In the genomic region with DNA sequence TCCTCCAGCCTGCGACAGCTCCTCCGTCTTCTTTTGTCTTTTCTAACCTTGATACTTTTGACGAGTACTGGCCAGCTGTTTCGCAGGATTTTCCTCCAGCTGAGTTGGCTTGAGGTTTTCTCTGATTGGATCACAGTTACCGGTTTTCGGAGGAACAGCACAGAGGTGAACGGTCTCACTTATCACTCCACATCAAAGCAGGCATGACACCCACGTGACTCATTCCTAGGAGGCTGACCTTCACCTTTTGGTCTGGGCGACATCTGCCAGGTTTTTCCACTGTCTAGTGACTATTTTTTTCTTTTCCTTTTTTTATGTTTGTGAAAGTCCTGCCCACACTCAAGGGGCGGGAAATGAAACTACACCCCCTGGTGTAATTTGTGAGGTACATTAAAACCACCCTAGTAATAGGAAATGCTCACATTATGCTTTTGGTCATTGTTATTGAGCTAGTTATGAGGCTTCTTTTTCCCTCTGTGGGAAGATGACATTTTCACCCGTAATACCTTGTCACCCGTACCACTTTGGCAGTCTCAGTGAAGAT, we compare ENCODE assay signal across 11 cellular contexts.
DNase-seq lines count a peak whose midpoint lies in the region; ATAC-seq, FAIRE-seq and TF ChIP-seq lines count a peak whose summit lies in the region.
"Had no signal": no experiment of that assay in that cellular context is flagged by ENCODE, and none has a peak within 500 bp of the region (broad histone marks: within the 10 kb centered on the region; RNA-seq: fewer than 3 reads in every experiment).

No MANE protein-coding gene starts in this region.

- H3F3A ChIP-seq in GM23338 (replicated peaks; ENCODE audit: low read depth) = no peaks in the 10 kb centered on the region

- H3K27ac ChIP-seq in GM23338 (ENCODE audit: low read depth) (no peak overlapping the region), endothelial cell of umbilical vein (ENCODE audit: insufficient read depth, low read depth, low read length) (no peak overlapping the region), tibial artery (no peak overlapping the region), brain microvascular endothelial cell (no peak overlapping the region)
- H3K27ac ChIP-seq: foreskin keratinocyte, prostate gland, WERI-Rb-1 had no signal

- H3K27ac Mint-ChIP-seq in GM23338 = no peak overlapping the region

- in situ Hi-C loops in brain microvascular endothelial cell (cut with HindIII; ENCODE audit: low pct_ligation_motif_present, low sequenced_read_pairs) = no loop called here

- no peaks in the 10 kb centered on the region for H3K36me3 Mint-ChIP-seq in GM23338 (ENCODE audit: low read depth)

- H3K4me3 ChIP-seq in GM23338 = no peak overlapping the region
- no peak overlapping the region for H3K4me3 ChIP-seq in endothelial cell of umbilical vein (replicated peaks in 1 of 3; ENCODE audit: insufficient read depth in 1 of 3, low read depth in 1 of 3, low read length in 3 of 3)
- H3K4me3 ChIP-seq in tibial artery = no peak overlapping the region
- H3K4me3 ChIP-seq in brain microvascular endothelial cell (ENCODE audit: low read depth, low read length) = no peak overlapping the region
- H3K4me3 ChIP-seq: prostate gland had no signal

- no peaks in the 10 kb centered on the region for H3K9me2 ChIP-seq in GM23338 (ENCODE audit: insufficient read depth)

- BruUV-seq in endothelial cell of umbilical vein (replicated peaks; lab: Mats Ljungman, UMichigan) = no TSS peak

- no peak for TF ChIP-seq POLR2A in endothelial cell of umbilical vein (IDR thresholded peaks at IDR 0.05; ENCODE audit: low read depth, low read length)

- POLR2A ChIA-PET in endothelial cell of umbilical vein (lab: Charles Lee) = no interaction called here

- no peak overlapping the region for H3K9ac ChIP-seq in endothelial cell of umbilical vein (replicated peaks; ENCODE audit: extremely low read depth, insufficient read depth, low read length)

- H3K4me3 Mint-ChIP-seq in GM23338 = no peak overlapping the region

- H3K79me2 ChIP-seq in GM23338 (replicated peaks; ENCODE audit: insufficient read depth) (no peaks in the 10 kb centered on the region), endothelial cell of umbilical vein (ENCODE audit: control insufficient read depth, insufficient read depth, low read length) (no peaks in the 10 kb centered on the region)

- no peaks in the 10 kb centered on the region for H3K9me3 Mint-ChIP-seq in GM23338

- H4K20me1 ChIP-seq in GM23338 (replicated peaks; ENCODE audit: insufficient read depth) (no peaks in the 10 kb centered on the region), endothelial cell of umbilical vein (replicated peaks; ENCODE audit: control insufficient read depth, extremely low read depth, insufficient read depth, low read length) (no peaks in the 10 kb centered on the region)

- H3K9me3 ChIP-seq in endothelial cell of umbilical vein (replicated peaks; ENCODE audit: control insufficient read depth, insufficient read depth, low read length) = no peaks in the 10 kb centered on the region
- H3K9me3 ChIP-seq in tibial artery = no peaks in the 10 kb centered on the region
- H3K9me3 ChIP-seq: prostate gland had no signal

- no peaks in the 10 kb centered on the region for H3K9me1 ChIP-seq in endothelial cell of umbilical vein (replicated peaks; ENCODE audit: control insufficient read depth, extremely low read depth, insufficient read depth, low read length)

- H3K4me1 Mint-ChIP-seq in GM23338 = peaks cover 16% of the 10 kb centered on the region

- H3K4me1 ChIP-seq in GM23338 (ENCODE audit: insufficient read depth) (no peaks in the 10 kb centered on the region), endothelial cell of umbilical vein (ENCODE audit: control insufficient read depth, extremely low read depth, insufficient read depth, low read length) (no peaks in the 10 kb centered on the region), tibial artery (peaks cover 0 to 16% (median 11%) of the 10 kb centered on the region in 4 donors)
- H3K4me1 ChIP-seq: foreskin keratinocyte had no signal

- H3K36me3 ChIP-seq in GM23338 (ENCODE audit: insufficient read depth) (no peaks in the 10 kb centered on the region), endothelial cell of umbilical vein (ENCODE audit: control insufficient read depth in 2 of 2, extremely low read depth in 1 of 2, insufficient read depth in 2 of 2, low read length in 2 of 2) (no peaks in the 10 kb centered on the region), tibial artery (no peaks in the 10 kb centered on the region), brain microvascular endothelial cell (replicated peaks) (no peaks in the 10 kb centered on the region)
- H3K36me3 ChIP-seq: prostate gland, WERI-Rb-1 had no signal

- TF ChIP-seq CTCF in GM23338 (conservative IDR thresholded peaks at IDR 0.05; ENCODE audit: low read depth in 2 of 2) = peak; percentile 28 to 34; a peak in 3 of 4 replicates
- no peak for TF ChIP-seq CTCF in endothelial cell of umbilical vein (IDR thresholded peaks at IDR 0.05; ENCODE audit: extremely low read depth in 1 of 2, insufficient read depth in 1 of 2, low read depth in 1 of 2, low read length in 2 of 2)
- TF ChIP-seq CTCF in tibial artery (IDR thresholded peaks at IDR 0.05) = no peak
- no peak for TF ChIP-seq CTCF in brain microvascular endothelial cell (IDR thresholded peaks at IDR 0.05; ENCODE audit: low read depth, low read length, missing control alignments)

- no peak for ATAC-seq in GM23338
- ATAC-seq: foreskin keratinocyte had no signal

- H3K27me3 Mint-ChIP-seq in GM23338 (ENCODE audit: insufficient read depth, low read depth, poor library complexity) = peaks cover 9% of the 10 kb centered on the region

- H2AFZ ChIP-seq in GM23338 = peak overlapping the region; percentile 25; the same call in 1 of the 2 replicates
- H2AFZ ChIP-seq in endothelial cell of umbilical vein (ENCODE audit: low read depth, low read length) = no peak overlapping the region

- H3K27me3 ChIP-seq in GM23338 (ENCODE audit: insufficient read depth) = no peaks in the 10 kb centered on the region
- H3K27me3 ChIP-seq in endothelial cell of umbilical vein (ENCODE audit: control insufficient read depth in 2 of 2, insufficient read depth in 2 of 2, low read length in 2 of 2) = no peaks in the 10 kb centered on the region
- H3K27me3 ChIP-seq in tibial artery = peaks cover 0 to 3% of the 10 kb centered on the region in 2 donors
- H3K27me3 ChIP-seq in brain microvascular endothelial cell (replicated peaks) = no peaks in the 10 kb centered on the region

- intact Hi-C loops in endothelial cell of umbilical vein (cut with micrococcal nuclease) (loop anchor here (1.0 kb wide), 1 partner anchor 321 kb away; no protein-coding TSS in a partner anchor), tibial artery (cut with DNase I; ENCODE audit: low total_unique reads) (no loop called here)

- CTCF ChIA-PET in endothelial cell of umbilical vein (lab: Charles Lee) = interaction anchor here (0.8 to 11.7 kb wide), 3 partner anchors 320 to 326 kb away, joined by 8 to 113 read pairs (median 25); a partner anchor contains a TSS

- no peak overlapping the region for H3K4me2 ChIP-seq in GM23338
- H3K4me2 ChIP-seq in endothelial cell of umbilical vein (ENCODE audit: insufficient read depth, low read length) = no peak overlapping the region

- FAIRE-seq in endothelial cell of umbilical vein (lab: Jason Lieb, UNC) = no peak

- peak; percentile 6 for DNase-seq in GM23338 (ENCODE audit: low spot score)
- peak; percentile 84 for DNase-seq in activated CD4-positive, alpha-beta T cell treated with anti-CD3 and anti-CD28 coated beads for 48 hours
- DNase-seq in endothelial cell of umbilical vein (ENCODE audit: low read depth, low spot score) = no peak
- DNase-seq in stimulated activated CD4-positive, alpha-beta T cell treated with anti-CD3 and anti-CD28 coated beads, Interleukin-2, amount 100 ng/mL, for 48 hours = peak; percentile 41 to 45
- no peak for DNase-seq in tibial artery
- DNase-seq in NCI-H446 (lab: John Stamatoyannopoulos, UW) = no peak
- DNase-seq in brain microvascular endothelial cell = no peak
- DNase-seq in AG20443 (ENCODE audit: low spot score) = no peak
- DNase-seq: foreskin keratinocyte, WERI-Rb-1 had no signal

- dilution Hi-C loops in endothelial cell of umbilical vein (cut with MboI; ENCODE audit: extremely low pct_ligation_motif_present, low sequenced_read_pairs) = no loop called here

TF ChIP-seq in GM23338, 12 proteins besides CTCF, POLR2A, EP300 and RAD21 (continues in another document):
- TF ChIP-seq EZH2phosphoT487 (IDR thresholded peaks at IDR 0.05; ENCODE audit: unreplicated experiment) (no peak), ZNF114 (CRISPR knock-in tag; IDR thresholded peaks at IDR 0.05) (no peak), EZH2 (IDR thresholded peaks at IDR 0.05; ENCODE audit: low read depth, unreplicated experiment) (no peak), ZNF331 (CRISPR knock-in tag; IDR thresholded peaks at IDR 0.05; ENCODE audit: low read depth) (no peak), NANOG (IDR thresholded peaks at IDR 0.05; ENCODE audit: borderline replicate concordance) (no peak)
- TF ChIP-seq, protein P1, sequence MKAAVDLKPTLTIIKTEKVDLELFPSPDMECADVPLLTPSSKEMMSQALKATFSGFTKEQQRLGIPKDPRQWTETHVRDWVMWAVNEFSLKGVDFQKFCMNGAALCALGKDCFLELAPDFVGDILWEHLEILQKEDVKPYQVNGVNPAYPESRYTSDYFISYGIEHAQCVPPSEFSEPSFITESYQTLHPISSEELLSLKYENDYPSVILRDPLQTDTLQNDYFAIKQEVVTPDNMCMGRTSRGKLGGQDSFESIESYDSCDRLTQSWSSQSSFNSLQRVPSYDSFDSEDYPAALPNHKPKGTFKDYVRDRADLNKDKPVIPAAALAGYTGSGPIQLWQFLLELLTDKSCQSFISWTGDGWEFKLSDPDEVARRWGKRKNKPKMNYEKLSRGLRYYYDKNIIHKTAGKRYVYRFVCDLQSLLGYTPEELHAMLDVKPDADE (IDR thresholded peaks at IDR 0.05) = no peak

TF ChIP-seq in endothelial cell of umbilical vein, 7 proteins besides CTCF, POLR2A, EP300 and RAD21:
- TF ChIP-seq FOS (IDR thresholded peaks at IDR 0.05; ENCODE audit: borderline replicate concordance, insufficient read depth, low read length) = no peak
- peak; percentile 14 for TF ChIP-seq GATA2 (IDR thresholded peaks at IDR 0.05; ENCODE audit: insufficient read depth, insufficient read length, low read depth, low read length)

Comparison
In these comparisons a context has a peak if more than half of its experiments do, and no peak if none do; other contexts are left out.
1. DNase-seq: peak in GM23338 (single experiment), activated CD4-positive, alpha-beta T cell treated with anti-CD3 and anti-CD28 coated beads for 48 hours (single experiment) and stimulated activated CD4-positive, alpha-beta T cell treated with anti-CD3 and anti-CD28 coated beads, Interleukin-2, amount 100 ng/mL, for 48 hours (2 of 2); none in endothelial cell of umbilical vein (single experiment), tibial artery (0 of 2), NCI-H446 (0 of 2), brain microvascular endothelial cell (single experiment) and AG20443 (single experiment).
2. CTCF ChIP-seq: peak in GM23338 (2 of 2); none in endothelial cell of umbilical vein (0 of 2), tibial artery (0 of 2) and brain microvascular endothelial cell (single experiment).